ENCODE assay signal across 36 cellular contexts in the genomic region with DNA sequence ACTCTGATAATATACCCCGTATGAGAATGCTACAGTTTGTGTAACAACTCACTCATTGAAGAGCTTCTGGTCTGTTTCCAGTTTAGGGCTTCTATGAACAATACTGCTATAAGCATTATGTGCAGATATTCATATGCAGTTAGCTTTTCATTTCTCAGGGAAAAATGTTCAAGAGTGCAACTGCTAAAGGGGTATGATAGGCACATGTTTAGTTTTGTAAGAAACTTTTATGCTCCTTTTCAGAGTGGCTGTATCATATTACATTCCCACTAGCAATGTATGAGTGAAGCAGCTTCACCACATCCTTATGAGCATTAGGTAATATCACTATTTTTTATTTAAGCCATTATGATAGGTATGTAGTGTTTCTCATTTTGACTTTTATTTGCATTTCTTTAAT.
DNase-seq lines count a peak whose midpoint lies in the region; ATAC-seq, FAIRE-seq and TF ChIP-seq lines count a peak whose summit lies in the region.
"Had no signal": no experiment of that assay in that cellular context is flagged by ENCODE, and none has a peak within 500 bp of the region (broad histone marks: within the 10 kb centered on the region; RNA-seq: fewer than 3 reads in every experiment).

No MANE protein-coding gene starts in this region.

- no peaks in the 10 kb centered on the region for H4K20me1 ChIP-seq in astrocyte (ENCODE audit: insufficient read depth, low read length)

- H3K27me3 ChIP-seq in ACC112 (ENCODE audit: insufficient read depth, low read length) (no peaks in the 10 kb centered on the region), astrocyte (ENCODE audit: insufficient read depth, low read length) (no peaks in the 10 kb centered on the region), pancreas (no peaks in the 10 kb centered on the region)
- H3K27me3 ChIP-seq: testis had no signal

- H3K4me3 Mint-ChIP-seq in astrocyte (ENCODE audit: unreplicated experiment) = no peak overlapping the region
- H3K4me3 Mint-ChIP-seq: activated CD4-positive, alpha-beta T cell treated with anti-CD3 and anti-CD28 coated beads, Interleukin-2, amount 10 ng/mL, durations not matched to agents 24 days and 14 days; CD8-positive, alpha-beta T cell; dendritic cell treated with granulocyte-macrophage colony-stimulating factor and Interleukin-4, amounts not matched to agents 40 ng/mL and 50 ng/mL, for 4 days; immature natural killer cell had no signal

- H3K4me1 ChIP-seq in ACC112 (ENCODE audit: control insufficient read depth, insufficient read depth, low read length, unreplicated experiment) (peaks cover 46% of the 10 kb centered on the region), astrocyte (ENCODE audit: insufficient read depth, low read length) (peaks cover 42% of the 10 kb centered on the region), pancreas (no peaks in the 10 kb centered on the region)
- H3K4me1 ChIP-seq: parathyroid adenoma had no signal

- no peaks in the 10 kb centered on the region for H3K36me3 Mint-ChIP-seq in astrocyte (ENCODE audit: low read depth, unreplicated experiment)
- H3K36me3 Mint-ChIP-seq: activated naive CD4-positive, alpha-beta T cell treated with anti-CD3 and anti-CD28 coated beads, Interleukin-2, amount 50 U/mL, for 72 hours; CD8-positive, alpha-beta T cell had no signal

- no peak overlapping the region for H3K4me3 ChIP-seq in ACC112 (ENCODE audit: low read depth, low read length)
- no peak overlapping the region for H3K4me3 ChIP-seq in astrocyte (ENCODE audit: insufficient read depth, low read depth, low read length)
- no peak overlapping the region for H3K4me3 ChIP-seq in fibroblast of pulmonary artery (replicated peaks; ENCODE audit: low read depth, low read length)
- no peak overlapping the region for H3K4me3 ChIP-seq in pancreas
- H3K4me3 ChIP-seq: smooth muscle cell, testis had no signal

- H3K27ac Mint-ChIP-seq in astrocyte (ENCODE audit: unreplicated experiment) = no peak overlapping the region
- H3K27ac Mint-ChIP-seq: activated CD4-positive, alpha-beta T cell treated with anti-CD3 and anti-CD28 coated beads, Interleukin-2, amount 10 ng/mL, durations not matched to agents 24 days and 14 days; activated naive CD4-positive, alpha-beta T cell treated with anti-CD3 and anti-CD28 coated beads, Interleukin-2, amount 50 U/mL, for 72 hours; CD8-positive, alpha-beta T cell; dendritic cell treated with granulocyte-macrophage colony-stimulating factor and Interleukin-4, amounts not matched to agents 40 ng/mL and 50 ng/mL, for 4 days; immature natural killer cell had no signal

- H3K9me3 Mint-ChIP-seq in astrocyte (ENCODE audit: unreplicated experiment) = peaks cover 7% of the 10 kb centered on the region
- H3K9me3 Mint-ChIP-seq: activated CD4-positive, alpha-beta T cell treated with anti-CD3 and anti-CD28 coated beads, Interleukin-2, amount 10 ng/mL, durations not matched to agents 24 days and 14 days; CD8-positive, alpha-beta T cell; dendritic cell treated with granulocyte-macrophage colony-stimulating factor and Interleukin-4, amounts not matched to agents 40 ng/mL and 50 ng/mL, for 4 days had no signal

- H3K36me3 ChIP-seq in ACC112 (ENCODE audit: insufficient read depth, low read length) (no peaks in the 10 kb centered on the region), astrocyte (ENCODE audit: insufficient read depth, low read length) (no peaks in the 10 kb centered on the region), pancreas (no peaks in the 10 kb centered on the region)

- peak; percentile 54 for DNase-seq in GM04504 (ENCODE audit: low read depth)
- DNase-seq in astrocyte (ENCODE audit: low read depth) = peak; percentile 75
- peak; percentile 58 for DNase-seq in fibroblast of pulmonary artery (ENCODE audit: low read depth)
- DNase-seq in pancreas = no peak
- no peak for DNase-seq in GM10266 (ENCODE audit: extremely low spot score)
- no peak for DNase-seq in effector CD4-positive, alpha-beta T cell
- DNase-seq: 8988T; activated CD4-positive, alpha-beta T cell treated with anti-CD3 and anti-CD28 coated beads, Interleukin-2, amount 10 ng/mL, durations not matched to agents 24 days and 14 days; activated effector memory CD4-positive, alpha-beta T cell treated with Interleukin-2 at 50 U/mL for 16 hours; activated T-cell treated with anti-CD3 and anti-CD28 coated beads, Interleukin-2, amount 50 U/mL, for 1 hour; caudate nucleus; CD8-positive, alpha-beta T cell; immature natural killer cell; Karpas-422; NCI-H1048; NCI-H2107; NCI-H446; NCI-H82; SIG-M5; stimulated activated CD4-positive, alpha-beta T cell treated with anti-CD3 and anti-CD28 coated beads, Interleukin-1b, Interleukin-23, amount 100 ng/mL, for 48 hours; stimulated activated naive CD8-positive, alpha-beta T cell treated with anti-CD3 and anti-CD28 coated beads, Interleukin-15, Interleukin-2, amounts not matched to agents 100 U/mL and 50 U/mL, for 24 hours; T1000; testis had no signal

- H3K79me2 ChIP-seq in ACC112 (ENCODE audit: control insufficient read depth, insufficient read depth, low read length, unreplicated experiment) (no peaks in the 10 kb centered on the region), astrocyte (ENCODE audit: insufficient read depth, low read length) (no peaks in the 10 kb centered on the region)
- H3K79me2 ChIP-seq: parathyroid adenoma had no signal

- H3K27me3 Mint-ChIP-seq in astrocyte (ENCODE audit: low read depth, unreplicated experiment) = peaks cover 4% of the 10 kb centered on the region
- H3K27me3 Mint-ChIP-seq: activated CD4-positive, alpha-beta T cell treated with anti-CD3 and anti-CD28 coated beads, Interleukin-2, amount 10 ng/mL, durations not matched to agents 24 days and 14 days; dendritic cell treated with granulocyte-macrophage colony-stimulating factor and Interleukin-4, amounts not matched to agents 40 ng/mL and 50 ng/mL, for 4 days had no signal

- FAIRE-seq in astrocyte (lab: Jason Lieb, UNC) (peak; percentile 54), pancreas (lab: Jason Lieb, UNC) (no peak)
- FAIRE-seq: GM12892, H54, HepG2, RCC 7860 had no signal

- intact Hi-C loops in pancreas (cut with DNase I) = no loop called here

- no peak overlapping the region for H3K9ac ChIP-seq in astrocyte (ENCODE audit: low read length)
- H3K9ac ChIP-seq: parathyroid adenoma had no signal

- H3K9me3 ChIP-seq in astrocyte (ENCODE audit: insufficient read depth, low read depth, low read length) (no peaks in the 10 kb centered on the region), pancreas (no peaks in the 10 kb centered on the region)
- H3K9me3 ChIP-seq: testis had no signal

- peaks cover 8% of the 10 kb centered on the region for H3K4me1 Mint-ChIP-seq in astrocyte (ENCODE audit: low read depth, unreplicated experiment)
- H3K4me1 Mint-ChIP-seq: activated CD4-positive, alpha-beta T cell treated with anti-CD3 and anti-CD28 coated beads, Interleukin-2, amount 10 ng/mL, durations not matched to agents 24 days and 14 days had no signal

- no peak overlapping the region for H3K4me2 ChIP-seq in astrocyte (ENCODE audit: low read length)
- H3K4me2 ChIP-seq: smooth muscle cell had no signal

- peak overlapping the region; percentile 41 for H2AFZ ChIP-seq in ACC112 (ENCODE audit: low read length, unreplicated experiment)
- no peak overlapping the region for H2AFZ ChIP-seq in astrocyte (ENCODE audit: low read depth, low read length)
- H2AFZ ChIP-seq: parathyroid adenoma had no signal

- 50 to 64% methylated on average over 1 of the region's 1 CpG for WGBS in pancreas, 2 donors

- TF ChIP-seq CTCF in astrocyte (IDR thresholded peaks at IDR 0.05; ENCODE audit: insufficient read depth, low read depth, low read length) (no peak), fibroblast of pulmonary artery (IDR thresholded peaks at IDR 0.05; ENCODE audit: low read length, missing control alignments) (no peak), pancreas (IDR thresholded peaks at IDR 0.05) (no peak), GM10266 (IDR thresholded peaks at IDR 0.05; ENCODE audit: control insufficient read depth, insufficient read depth, low read depth, missing control alignments) (no peak)

- no peak for ATAC-seq in pancreas
- no peak for ATAC-seq in HG03565 (IDR thresholded peaks at IDR 0.05; ENCODE audit: unreplicated experiment)
- ATAC-seq: activated naive CD4-positive, alpha-beta T cell treated with anti-CD3 and anti-CD28 coated beads, Interleukin-2, amount 50 U/mL, for 72 hours; CD8-positive, alpha-beta T cell; esophagus mucosa; HepG2; left lobe of liver; stimulated activated naive CD8-positive, alpha-beta T cell treated with anti-CD3 and anti-CD28 coated beads, Interleukin-15, Interleukin-2, amounts not matched to agents 100 U/mL and 50 U/mL, for 24 hours had no signal

- H3K27ac ChIP-seq in ACC112 (ENCODE audit: low read depth, low read length) (no peak overlapping the region), astrocyte (ENCODE audit: low read depth, low read length) (no peak overlapping the region), pancreas (no peak overlapping the region)
- H3K27ac ChIP-seq: HL-60, parathyroid adenoma, testis had no signal

Comparison
In these comparisons a context has a peak if more than half of its experiments do, and no peak if none do; other contexts are left out.
1. DNase-seq: peak in GM04504 (single experiment), astrocyte (single experiment) and fibroblast of pulmonary artery (single experiment); none in pancreas (0 of 6), GM10266 (single experiment) and effector CD4-positive, alpha-beta T cell (single experiment).